In the genomic region with DNA sequence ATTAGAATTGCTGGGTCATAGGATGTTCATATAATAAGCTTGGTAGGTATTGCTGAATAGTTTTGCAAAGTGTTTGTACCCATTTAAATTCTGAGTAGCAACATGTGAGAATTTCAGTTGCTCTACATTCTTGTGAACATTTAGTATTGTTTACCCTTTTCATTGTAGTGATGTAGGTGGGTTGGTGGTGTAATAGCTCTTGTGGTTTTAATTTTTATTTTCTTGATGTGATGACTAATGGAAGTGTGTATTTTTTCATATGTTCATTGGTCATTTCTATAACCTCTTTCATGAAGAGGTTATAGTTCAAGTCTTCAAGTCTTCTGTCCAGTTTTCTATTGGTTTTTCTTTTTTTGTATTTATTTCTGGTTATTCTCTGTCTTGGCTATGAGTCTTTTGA, we compare ENCODE assay signal across 21 cellular contexts. TPM values are rescaled to one million over a fixed set of nuclear protein-coding genes. Genes with fewer than 3 reads are reported as not detected.
DNase-seq lines count a peak whose midpoint lies in the region; FAIRE-seq and TF ChIP-seq lines count a peak whose summit lies in the region.
"Had no signal": no experiment of that assay in that cellular context is flagged by ENCODE, and none has a peak within 500 bp of the region (broad histone marks: within the 10 kb centered on the region; RNA-seq: fewer than 3 reads in every experiment).

No MANE protein-coding gene starts in this region.

- in situ Hi-C loops in GM23248 (cut with MboI), result no loop called here

- H3K9me3 Mint-ChIP-seq in astrocyte (ENCODE audit: unreplicated experiment), result no peaks in the 10 kb centered on the region

- H3K4me1 ChIP-seq in ACC112 (ENCODE audit: control insufficient read depth, insufficient read depth, low read length, unreplicated experiment) (peaks cover 53% of the 10 kb centered on the region), GM23248 (ENCODE audit: insufficient read depth) (peaks cover 58% of the 10 kb centered on the region), astrocyte (ENCODE audit: insufficient read depth, low read length) (peaks cover 46% of the 10 kb centered on the region), left ventricle myocardium inferior (peaks cover 29% of the 10 kb centered on the region)
- H3K4me1 ChIP-seq: testis had no signal

- H3K36me3 ChIP-seq in ACC112 (ENCODE audit: insufficient read depth, low read length) (peaks cover 18% of the 10 kb centered on the region), GM23248 (ENCODE audit: low read depth) (peaks cover 20% of the 10 kb centered on the region), astrocyte (ENCODE audit: insufficient read depth, low read length) (peaks cover 15% of the 10 kb centered on the region), left ventricle myocardium inferior (peaks cover 23% of the 10 kb centered on the region)

- DNase-seq in GM23248, result peak; percentile 49
- peak; percentile 49 for DNase-seq in astrocyte (ENCODE audit: low read depth)
- peak; percentile 62 for DNase-seq in fibroblast of villous mesenchyme (ENCODE audit: low read depth)
- DNase-seq in NCI-H446 treated with DMSO at 0.1 percent for 48 hours (lab: John Stamatoyannopoulos, UW), result no peak
- no peak for DNase-seq in left ventricle myocardium inferior
- no peak for DNase-seq in SW 1271 (lab: John Stamatoyannopoulos, UW)
- DNase-seq in activated CD4-positive, CD25-positive, alpha-beta regulatory T cell (lab: John Stamatoyannopoulos, UW), result no peak
- DNase-seq: activated CD4-positive, alpha-beta T cell treated with anti-CD3 and anti-CD28 coated beads for 36 hours; activated naive CD8-positive, alpha-beta T cell treated with anti-CD3 and anti-CD28 coated beads, Interleukin-2, amount 50 U/mL, for 24 hours; lower lobe of right lung; NCI-H2029 treated with DMSO at 0.1 percent for 48 hours; NCI-H69; retina; T-helper 1 cell; testis had no signal

- 0 out of 2 replicates have a peak, but pooled peaks cover 6% of the 10 kb centered on the region for H4K20me1 ChIP-seq in GM23248 (ENCODE audit: insufficient read depth)
- peaks cover 19% of the 10 kb centered on the region for H4K20me1 ChIP-seq in astrocyte (ENCODE audit: insufficient read depth, low read length)

- H3K79me2 ChIP-seq in ACC112 (ENCODE audit: control insufficient read depth, insufficient read depth, low read length, unreplicated experiment), result peaks cover 70% of the 10 kb centered on the region
- peaks cover 99% of the 10 kb centered on the region for H3K79me2 ChIP-seq in GM23248 (ENCODE audit: insufficient read depth)
- peaks cover 94% of the 10 kb centered on the region for H3K79me2 ChIP-seq in astrocyte (ENCODE audit: insufficient read depth, low read length)

- H3K4me1 Mint-ChIP-seq in astrocyte (ENCODE audit: low read depth, unreplicated experiment), result peaks cover 47% of the 10 kb centered on the region
- H3K4me1 Mint-ChIP-seq: nephron had no signal

- peaks cover 56% of the 10 kb centered on the region for H3F3A ChIP-seq in GM23248 (ENCODE audit: insufficient read depth)

- H3K27ac ChIP-seq in ACC112 (ENCODE audit: low read depth, low read length) (peak overlapping the region; percentile 78), GM23248 (peak overlapping the region; percentile 44), astrocyte (ENCODE audit: low read depth, low read length) (peak overlapping the region; percentile 69), left ventricle myocardium inferior (replicated peaks) (no peak overlapping the region)
- H3K27ac ChIP-seq: coronary artery, esophagus muscularis mucosa, lower lobe of right lung, PC-9, testis had no signal

- TF ChIP-seq CTCF in astrocyte (IDR thresholded peaks at IDR 0.05; ENCODE audit: insufficient read depth, low read depth, low read length) (no peak), fibroblast of villous mesenchyme (IDR thresholded peaks at IDR 0.05; ENCODE audit: insufficient read depth, low read depth, low read length) (no peak), left ventricle myocardium inferior (IDR thresholded peaks at IDR 0.05; ENCODE audit: borderline replicate concordance) (no peak)

- H2AFZ ChIP-seq in ACC112 (ENCODE audit: low read length, unreplicated experiment) (no peak overlapping the region), GM23248 (no peak overlapping the region), astrocyte (ENCODE audit: low read depth, low read length) (no peak overlapping the region)
- H2AFZ ChIP-seq: PC-9 had no signal

- FAIRE-seq in astrocyte (lab: Jason Lieb, UNC), result peak; percentile 43
- FAIRE-seq: GM19239 had no signal

- no peak overlapping the region for H3K4me3 Mint-ChIP-seq in astrocyte (ENCODE audit: unreplicated experiment)
- H3K4me3 Mint-ChIP-seq: activated CD4-positive, alpha-beta T cell treated with anti-CD3 and anti-CD28 coated beads for 36 hours; activated naive CD8-positive, alpha-beta T cell treated with anti-CD3 and anti-CD28 coated beads, Interleukin-2, amount 50 U/mL, for 24 hours; nephron had no signal

- H3K4me2 ChIP-seq in GM23248 (ENCODE audit: unreplicated experiment) (peak overlapping the region; percentile 19), astrocyte (ENCODE audit: low read length) (peak overlapping the region; percentile 54)
- H3K4me2 ChIP-seq: PC-9 had no signal

- no peaks in the 10 kb centered on the region for H3K27me3 Mint-ChIP-seq in astrocyte (ENCODE audit: low read depth, unreplicated experiment)
- H3K27me3 Mint-ChIP-seq: activated CD4-positive, alpha-beta T cell treated with anti-CD3 and anti-CD28 coated beads for 36 hours; activated naive CD8-positive, alpha-beta T cell treated with anti-CD3 and anti-CD28 coated beads, Interleukin-2, amount 50 U/mL, for 24 hours had no signal

- no peak overlapping the region for H3K27ac Mint-ChIP-seq in astrocyte (ENCODE audit: unreplicated experiment)
- H3K27ac Mint-ChIP-seq: activated CD4-positive, alpha-beta T cell treated with anti-CD3 and anti-CD28 coated beads for 36 hours; activated naive CD8-positive, alpha-beta T cell treated with anti-CD3 and anti-CD28 coated beads, Interleukin-2, amount 50 U/mL, for 24 hours; nephron had no signal

- no peaks in the 10 kb centered on the region for H3K9me3 ChIP-seq in GM23248 (ENCODE audit: low read depth)
- no peaks in the 10 kb centered on the region for H3K9me3 ChIP-seq in astrocyte (ENCODE audit: insufficient read depth, low read depth, low read length)
- H3K9me3 ChIP-seq in left ventricle myocardium inferior (replicated peaks), result no peaks in the 10 kb centered on the region
- H3K9me3 ChIP-seq: esophagus muscularis mucosa, lower lobe of right lung, testis had no signal

- no peaks in the 10 kb centered on the region for H3K9me2 ChIP-seq in GM23248 (ENCODE audit: insufficient read depth)

- H3K4me3 ChIP-seq in ACC112 (ENCODE audit: low read depth, low read length), result no peak overlapping the region
- no peak overlapping the region for H3K4me3 ChIP-seq in GM23248
- H3K4me3 ChIP-seq in astrocyte (ENCODE audit: insufficient read depth, low read depth, low read length), result no peak overlapping the region
- no peak overlapping the region for H3K4me3 ChIP-seq in fibroblast of villous mesenchyme (ENCODE audit: low read depth, low read length)
- H3K4me3 ChIP-seq in left ventricle myocardium inferior, result no peak overlapping the region
- H3K4me3 ChIP-seq: coronary artery, esophagus muscularis mucosa, lower lobe of right lung, PC-9, testis had no signal

- peaks cover 13% of the 10 kb centered on the region for H3K36me3 Mint-ChIP-seq in astrocyte (ENCODE audit: low read depth, unreplicated experiment)

- no peaks in the 10 kb centered on the region for H3K27me3 ChIP-seq in ACC112 (ENCODE audit: insufficient read depth, low read length)
- H3K27me3 ChIP-seq in GM23248 (replicated peaks; ENCODE audit: insufficient read depth), result no peaks in the 10 kb centered on the region
- no peaks in the 10 kb centered on the region for H3K27me3 ChIP-seq in astrocyte (ENCODE audit: insufficient read depth, low read length)
- H3K27me3 ChIP-seq in left ventricle myocardium inferior (ENCODE audit: low read depth), result no peaks in the 10 kb centered on the region
- H3K27me3 ChIP-seq: esophagus muscularis mucosa, testis had no signal

- intact Hi-C loops in left ventricle myocardium inferior (cut with micrococcal nuclease), result no loop called here

- H3K9ac ChIP-seq in GM23248 (no peak overlapping the region), astrocyte (ENCODE audit: low read length) (no peak overlapping the region)

RNA-seq across cellular contexts. Expression of a gene that starts 34.4 kb away (rescaled TPM):
- 52.5 and 67.8 TPM in 2 replicates for total RNA-seq in GM23248 (2014; rRNA removed; shearing (Covaris generic))
- 31.0 and 32.1 TPM in 2 replicates for polyA plus RNA-seq in GM23248 (2016; fragmentation: Nextera tagmentation; extraction: Ambion mirVana)
- total RNA-seq in astrocyte (62.8 and 64.1 TPM in 2 replicates), fibroblast of villous mesenchyme (30.0 and 44.9 TPM in 2 replicates), left ventricle myocardium inferior (18.0 TPM)

Comparison
In these comparisons a context has a peak if more than half of its experiments do, and no peak if none do; other contexts are left out.
1. DNase-seq: peak in GM23248 (single experiment), astrocyte (single experiment) and fibroblast of villous mesenchyme (single experiment); none in NCI-H446 treated with DMSO at 0.1 percent for 48 hours (single experiment), left ventricle myocardium inferior (single experiment), SW 1271 (0 of 2) and activated CD4-positive, CD25-positive, alpha-beta regulatory T cell (0 of 4).